11 cellular contexts compared by ENCODE assay signal in the genomic region with DNA sequence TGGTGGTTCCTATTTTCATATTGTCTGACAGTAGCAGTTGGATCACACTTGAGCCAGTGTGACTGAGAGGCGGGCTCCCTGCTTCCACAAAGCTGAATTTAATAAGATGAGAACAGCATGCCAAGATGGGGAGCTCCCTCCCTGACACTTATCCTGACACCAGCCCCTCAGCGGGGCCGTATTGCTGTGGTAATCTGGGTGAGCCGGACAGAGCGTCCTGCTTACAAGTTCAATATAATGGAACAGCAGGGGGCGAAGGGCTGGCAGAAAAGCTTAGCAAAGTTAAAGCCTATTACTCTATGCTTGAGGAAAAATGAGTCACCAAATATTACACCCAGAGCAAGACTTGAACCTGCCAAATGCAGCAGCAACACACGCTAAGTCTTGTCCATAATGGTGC.
A peak's percentile ranks its signal among the peaks of the same experiment; 100 is the strongest.
DNase-seq lines count a peak whose midpoint lies in the region; ATAC-seq, FAIRE-seq and TF ChIP-seq lines count a peak whose summit lies in the region.
"Had no signal": no experiment of that assay in that cellular context is flagged by ENCODE, and none has a peak within 500 bp of the region (broad histone marks: within the 10 kb centered on the region; RNA-seq: fewer than 3 reads in every experiment).

No MANE protein-coding gene starts in this region.

- RAD21 ChIA-PET in HCT116 (lab: Charles Lee; ENCODE audit: low non-redundant PET in 1 of 2, low total read pairs in 2 of 2, uncharacterized antibody in 2 of 2, unreplicated experiment in 2 of 2): no interaction called here

- H3K27me3 ChIP-seq in HCT116 (ENCODE audit: insufficient read depth, low read length) (no peaks in the 10 kb centered on the region), SJCRH30 (no peaks in the 10 kb centered on the region), cardiac muscle cell (no peaks in the 10 kb centered on the region), MM.1S (replicated peaks; ENCODE audit: insufficient read depth, low read length) (no peaks in the 10 kb centered on the region)
- H3K27me3 ChIP-seq: left lung had no signal

- H3K27ac ChIP-seq in HCT116 (ENCODE audit: low read depth, low read length) (no peak overlapping the region), SJCRH30 (no peak overlapping the region), cardiac muscle cell (no peak overlapping the region), MM.1S (ENCODE audit: low read length) (no peak overlapping the region)
- H3K27ac ChIP-seq: left lung had no signal

- H3K4me2 ChIP-seq in HCT116 (ENCODE audit: low read length): no peak overlapping the region
- H3K4me2 ChIP-seq in MM.1S (ENCODE audit: low read depth, low read length): no peak overlapping the region

- H3K79me2 ChIP-seq in HCT116 (ENCODE audit: insufficient read depth, low read length) (no peaks in the 10 kb centered on the region), MM.1S (ENCODE audit: low read length) (no peaks in the 10 kb centered on the region)

- TF ChIP-seq RAD21 in HCT116 (IDR thresholded peaks at IDR 0.05; ENCODE audit: low read depth): no peak

- H4K20me1 ChIP-seq in HCT116 (ENCODE audit: insufficient read depth) (no peaks in the 10 kb centered on the region), MM.1S (ENCODE audit: insufficient read depth, low read length) (no peaks in the 10 kb centered on the region)

- H3F3A ChIP-seq in MM.1S (ENCODE audit: insufficient read depth, low read length): no peaks in the 10 kb centered on the region

- H3K9me3 ChIP-seq in HCT116 (ENCODE audit: control insufficient read depth in 1 of 2, insufficient read depth in 1 of 2, low read depth in 1 of 2, low read length in 2 of 2): no peaks in the 10 kb centered on the region
- H3K9me3 ChIP-seq in SJCRH30 (replicated peaks): no peaks in the 10 kb centered on the region
- no peaks in the 10 kb centered on the region for H3K9me3 ChIP-seq in cardiac muscle cell (ENCODE audit: low read depth)
- no peaks in the 10 kb centered on the region for H3K9me3 ChIP-seq in MM.1S (replicated peaks; ENCODE audit: insufficient read depth, low read length)
- H3K9me3 ChIP-seq: left lung had no signal

- no peak for TF ChIP-seq POLR2A in HCT116 (IDR thresholded peaks at IDR 0.05; ENCODE audit: borderline replicate concordance, extremely low read depth, insufficient read depth, insufficient read length)

- H3K9ac ChIP-seq in HCT116 (ENCODE audit: low read length): no peak overlapping the region
- no peak overlapping the region for H3K9ac ChIP-seq in MM.1S (ENCODE audit: low read length)

- TF ChIP-seq CTCF in HCT116 (IDR thresholded peaks at IDR 0.05 in 2 of 3, conservative IDR thresholded peaks at IDR 0.05 in 1 of 3; ENCODE audit: borderline replicate concordance in 1 of 3, insufficient read depth in 1 of 3, low read depth in 2 of 3, low read length in 2 of 3): 0 out of 6 replicates have a peak, but pooled peaks of 1 of the 3 experiments have one; percentile 9
- TF ChIP-seq CTCF in cardiac muscle cell (IDR thresholded peaks at IDR 0.05; ENCODE audit: low read depth, low read length): peak; percentile 37
- no peak for TF ChIP-seq CTCF in MM.1S (IDR thresholded peaks at IDR 0.05; ENCODE audit: low read length)

- H2AFZ ChIP-seq in HCT116 (ENCODE audit: low read depth, low read length, poor library complexity, severe bottlenecking) (no peak overlapping the region), MM.1S (ENCODE audit: low read length) (no peak overlapping the region)

- H3K36me3 ChIP-seq in HCT116 (ENCODE audit: control insufficient read depth in 1 of 2, insufficient read depth in 2 of 2, low read length in 2 of 2): no peaks in the 10 kb centered on the region
- H3K36me3 ChIP-seq in SJCRH30: no peaks in the 10 kb centered on the region
- H3K36me3 ChIP-seq in cardiac muscle cell: no peaks in the 10 kb centered on the region
- no peaks in the 10 kb centered on the region for H3K36me3 ChIP-seq in MM.1S (replicated peaks; ENCODE audit: insufficient read depth, low read length)
- H3K36me3 ChIP-seq: left lung had no signal

- POLR2A ChIA-PET in HCT116 (lab: Charles Lee): no interaction called here

- H3K4me1 ChIP-seq in HCT116 (ENCODE audit: control insufficient read depth in 1 of 2, insufficient read depth in 2 of 2, low read length in 2 of 2): peaks cover 0 to 5% of the 10 kb centered on the region in 2 experiments; a peak in 1 of 4 replicates
- H3K4me1 ChIP-seq in SJCRH30: no peaks in the 10 kb centered on the region
- H3K4me1 ChIP-seq in cardiac muscle cell (ENCODE audit: low read depth): no peaks in the 10 kb centered on the region
- no peaks in the 10 kb centered on the region for H3K4me1 ChIP-seq in MM.1S (ENCODE audit: low read length)
- H3K4me1 ChIP-seq: left lung had no signal

- H3K4me3 ChIP-seq in HCT116 (replicated peaks in 1 of 2; ENCODE audit: low read depth in 1 of 2, low read length in 2 of 2): no peak overlapping the region
- H3K4me3 ChIP-seq in SJCRH30: no peak overlapping the region
- no peak overlapping the region for H3K4me3 ChIP-seq in cardiac muscle cell
- H3K4me3 ChIP-seq in MM.1S (ENCODE audit: low read length): no peak overlapping the region
- H3K4me3 ChIP-seq: left lung had no signal

- intact Hi-C loops in HCT116 (cut with micrococcal nuclease) (no loop called here), sciatic nerve (cut with DNase I) (no loop called here)

- BruUV-seq in HCT116 (replicated peaks; lab: Mats Ljungman, UMichigan): no TSS peak

- peak; percentile 12 for DNase-seq in HCT116 (ENCODE audit: low read depth, low spot score)
- peak; percentile 3 for DNase-seq in SJCRH30
- peak in 1 of 2 donors; percentile 57 for DNase-seq in cardiac muscle cell (ENCODE audit: low read depth in 1 of 2, low spot score in 1 of 2)
- DNase-seq in sciatic nerve (ENCODE audit: low spot score): no peak
- no peak for DNase-seq in frontal cortex (ENCODE audit: low spot score in 2 of 2)
- DNase-seq in middle frontal gyrus (ENCODE audit: extremely low spot score, low spot score): no peak
- DNase-seq in MM.1S: no peak
- DNase-seq: activated CD4-positive, alpha-beta T cell treated with anti-CD3 and anti-CD28 coated beads, Interleukin-2, amount 50 U/mL, for 4 hours; cerebellar nuclear complex; left lung had no signal

- H3K9me2 ChIP-seq in HCT116 (ENCODE audit: insufficient read depth) (no peaks in the 10 kb centered on the region), MM.1S (replicated peaks; ENCODE audit: insufficient read depth, low read length) (no peaks in the 10 kb centered on the region)

- CTCF ChIA-PET in HCT116 (lab: Charles Lee): no interaction called here

- FAIRE-seq in frontal cortex (lab: Jason Lieb, UNC): no peak

- ATAC-seq in HCT116 (peak; percentile 71), sciatic nerve (peak; percentile 74)
- ATAC-seq: left lung, Panc1 had no signal

TF ChIP-seq in HCT116, 20 proteins besides CTCF, POLR2A, EP300 and RAD21:
- TF ChIP-seq CBX3 (IDR thresholded peaks at IDR 0.05; ENCODE audit: low read depth) (no peak), SP1 (IDR thresholded peaks at IDR 0.05; ENCODE audit: low read depth) (no peak), EZH2 (IDR thresholded peaks at IDR 0.05) (no peak)

Comparison
In these comparisons a context has a peak if more than half of its experiments do, and no peak if none do; other contexts are left out.
1. DNase-seq: peak in HCT116 (single experiment) and SJCRH30 (2 of 2); none in sciatic nerve (single experiment), frontal cortex (0 of 2), middle frontal gyrus (single experiment) and MM.1S (single experiment).